Comparison of ENCODE assay signal across 21 cellular contexts in the genomic region with DNA sequence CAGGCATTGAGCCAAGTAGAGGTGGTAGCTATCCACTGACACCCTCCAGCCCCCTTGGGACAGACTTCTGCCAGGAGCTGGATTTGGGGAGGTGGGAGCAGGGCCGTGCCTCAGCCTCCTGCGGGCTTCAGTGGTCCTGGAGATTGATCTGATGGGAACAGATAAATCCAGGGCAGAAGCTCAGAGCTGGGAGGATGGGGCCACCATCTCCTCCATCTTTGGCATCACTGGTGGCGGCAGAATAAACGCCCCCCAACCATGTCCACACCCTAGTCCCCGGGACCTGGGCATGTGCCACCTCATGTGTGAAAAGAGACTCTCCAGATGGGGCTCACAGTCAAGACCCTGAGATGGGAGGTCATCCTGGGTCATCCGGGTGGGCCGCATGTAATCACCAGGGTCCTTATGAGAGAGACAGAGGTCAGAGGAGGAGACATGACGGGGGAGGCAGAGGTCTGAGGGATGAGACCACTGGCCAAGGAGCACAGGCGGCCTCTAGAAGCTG.
"Had no signal": no experiment of that assay in that cellular context is flagged by ENCODE, and none has a peak within 500 bp of the region (broad histone marks: within the 10 kb centered on the region; RNA-seq: fewer than 3 reads in every experiment).

No MANE protein-coding gene starts in this region.

- H3K27ac Mint-ChIP-seq: activated naive CD8-positive, alpha-beta T cell treated with anti-CD3 and anti-CD28 coated beads for 36 hours; naive thymus-derived CD8-positive, alpha-beta T cell; progenitor cell of endocrine pancreas; T-cell had no signal

- H3K4me1 ChIP-seq: body of pancreas had no signal

- H3K9me3 ChIP-seq: body of pancreas, mucosa of descending colon, neutrophil, SK-N-SH had no signal

- ATAC-seq: activated CD4-positive, CD25-positive, alpha-beta regulatory T cell treated with anti-CD3 and anti-CD28 coated beads, Interleukin-2, amount 50 U/mL, for 24 hours; body of pancreas; mucosa of descending colon; naive thymus-derived CD8-positive, alpha-beta T cell; right cardiac atrium; stimulated activated naive CD8-positive, alpha-beta T cell treated with anti-CD3 and anti-CD28 coated beads, Interleukin-15, Interleukin-2, amounts not matched to agents 100 U/mL and 50 U/mL, for 24 hours; T-cell had no signal

- DNase-seq: activated CD4-positive, alpha-beta T cell treated with anti-CD3 and anti-CD28 coated beads, Interleukin-2, amount 50 U/mL, for 48 hours; activated naive CD8-positive, alpha-beta T cell treated with anti-CD3 and anti-CD28 coated beads for 36 hours; amygdala; cortex of kidney; effector CD4-positive, alpha-beta T cell; foreskin fibroblast; mammary epithelial cell; mucosa of descending colon; right cardiac atrium; small intestine; stimulated activated CD4-positive, alpha-beta T cell treated with anti-CD3 and anti-CD28 coated beads, Interleukin-4, amount 100 ng/mL, for 24 hours; stimulated activated naive CD8-positive, alpha-beta T cell treated with anti-CD3 and anti-CD28 coated beads, Interleukin-15, Interleukin-2, amounts not matched to agents 100 U/mL and 50 U/mL, for 24 hours; T-helper 9 cell had no signal

- H3K36me3 Mint-ChIP-seq: activated naive CD8-positive, alpha-beta T cell treated with anti-CD3 and anti-CD28 coated beads for 36 hours; naive thymus-derived CD8-positive, alpha-beta T cell; T-cell had no signal

- H3K9ac ChIP-seq: SK-N-SH had no signal

- H3K27ac ChIP-seq: body of pancreas, neutrophil had no signal

- H3K4me3 Mint-ChIP-seq: activated naive CD8-positive, alpha-beta T cell treated with anti-CD3 and anti-CD28 coated beads for 36 hours; central memory CD8-positive, alpha-beta T cell; naive thymus-derived CD8-positive, alpha-beta T cell; T-cell had no signal

- H3K4me1 Mint-ChIP-seq: activated naive CD8-positive, alpha-beta T cell treated with anti-CD3 and anti-CD28 coated beads for 36 hours; central memory CD8-positive, alpha-beta T cell; naive thymus-derived CD8-positive, alpha-beta T cell; T-cell had no signal

- H3K27me3 ChIP-seq: body of pancreas, neutrophil had no signal

- H3K9me3 Mint-ChIP-seq: activated naive CD8-positive, alpha-beta T cell treated with anti-CD3 and anti-CD28 coated beads for 36 hours; central memory CD8-positive, alpha-beta T cell; T-cell had no signal

- H3K27me3 Mint-ChIP-seq: activated naive CD8-positive, alpha-beta T cell treated with anti-CD3 and anti-CD28 coated beads for 36 hours had no signal

- H3K4me3 ChIP-seq: body of pancreas, mucosa of descending colon had no signal
